9 cellular contexts compared by ENCODE assay signal in the genomic region with DNA sequence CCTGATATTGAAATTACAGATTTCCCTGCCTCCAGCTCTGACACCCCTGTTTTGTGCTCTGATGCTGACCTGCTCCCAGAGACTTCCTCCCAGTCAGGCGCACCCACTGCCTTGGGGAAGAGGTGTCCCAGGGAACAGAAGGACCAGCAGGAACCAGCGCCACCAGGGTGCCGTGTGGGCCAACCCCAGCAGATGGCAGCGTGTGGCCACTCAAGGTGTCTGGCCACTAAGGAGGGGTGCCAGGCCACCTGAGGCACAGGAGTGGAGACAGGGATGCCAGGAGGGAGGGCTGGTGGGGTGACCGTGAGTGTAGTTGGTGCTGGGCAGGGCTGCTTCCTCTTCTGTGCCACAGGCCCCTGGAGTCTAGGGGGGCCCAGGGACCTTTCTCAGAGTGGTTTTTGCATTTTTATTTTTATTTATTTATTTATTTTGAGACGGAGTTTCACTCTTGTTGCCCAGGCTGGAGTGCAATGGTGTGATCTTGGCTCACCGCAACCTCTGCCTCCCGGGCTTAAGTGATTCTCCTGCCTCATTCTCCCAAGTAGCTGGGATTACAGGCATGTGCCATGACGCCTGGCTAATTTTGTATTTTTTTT. TPM values are rescaled to one million over a fixed set of nuclear protein-coding genes. Genes with fewer than 3 reads are reported as not detected.
DNase-seq lines count a peak whose midpoint lies in the region; ATAC-seq and TF ChIP-seq lines count a peak whose summit lies in the region.
"Had no signal": no experiment of that assay in that cellular context is flagged by ENCODE, and none has a peak within 500 bp of the region (broad histone marks: within the 10 kb centered on the region; RNA-seq: fewer than 3 reads in every experiment).

No MANE protein-coding gene starts in this region.

- DNase-seq in GM12864 (ENCODE audit: low read depth) (no peak), SHP77 treated with DMSO at 0.1 percent for 48 hours (lab: John Stamatoyannopoulos, UW) (peak; percentile 74), hepatic stellate cell (ENCODE audit: low spot score) (peak; percentile 62), midbrain (lab: John Stamatoyannopoulos, UW) (no peak), pons (ENCODE audit: low spot score) (no peak)
- peak; percentile 75 for DNase-seq in activated naive CD8-positive, alpha-beta T cell treated with anti-CD3 and anti-CD28 coated beads, Interleukin-2, amount 10 ng/mL, durations not matched to agents 7 days and 5 days
- DNase-seq in stimulated activated CD4-positive, alpha-beta T cell treated with anti-CD3 and anti-CD28 coated beads, Interleukin-1b, Interleukin-23, amount 100 ng/mL, for 4 hours (ENCODE audit: low read depth in 2 of 2), result peak; percentile 25 to 42

- no peaks in the 10 kb centered on the region for H3K9me3 Mint-ChIP-seq in activated naive CD8-positive, alpha-beta T cell treated with anti-CD3 and anti-CD28 coated beads, Interleukin-2, amount 10 ng/mL, durations not matched to agents 7 days and 5 days
- H3K9me3 Mint-ChIP-seq: stimulated activated naive CD8-positive, alpha-beta T cell treated with anti-CD3 and anti-CD28 coated beads, Interleukin-15, Interleukin-2, amounts not matched to agents 100 ng/mL and 50 ng/mL, for 24 hours had no signal

- peak; percentile 60 for ATAC-seq in HG03442 (IDR thresholded peaks at IDR 0.05; ENCODE audit: unreplicated experiment)
- peak; percentile 94 for ATAC-seq in activated naive CD8-positive, alpha-beta T cell treated with anti-CD3 and anti-CD28 coated beads, Interleukin-2, amount 10 ng/mL, durations not matched to agents 7 days and 5 days (ENCODE audit: low read depth)

- peaks cover 2% of the 10 kb centered on the region for H3K4me1 Mint-ChIP-seq in activated naive CD8-positive, alpha-beta T cell treated with anti-CD3 and anti-CD28 coated beads, Interleukin-2, amount 10 ng/mL, durations not matched to agents 7 days and 5 days

- peaks cover 3% of the 10 kb centered on the region for H3K27me3 Mint-ChIP-seq in activated naive CD8-positive, alpha-beta T cell treated with anti-CD3 and anti-CD28 coated beads, Interleukin-2, amount 10 ng/mL, durations not matched to agents 7 days and 5 days
- H3K27me3 Mint-ChIP-seq: stimulated activated naive CD8-positive, alpha-beta T cell treated with anti-CD3 and anti-CD28 coated beads, Interleukin-15, Interleukin-2, amounts not matched to agents 100 ng/mL and 50 ng/mL, for 24 hours had no signal

- H3K4me3 ChIP-seq in GM12864 (ENCODE audit: low read depth, low read length), result no peak overlapping the region

- H3K4me3 Mint-ChIP-seq in activated naive CD8-positive, alpha-beta T cell treated with anti-CD3 and anti-CD28 coated beads, Interleukin-2, amount 10 ng/mL, durations not matched to agents 7 days and 5 days, result no peak overlapping the region
- H3K4me3 Mint-ChIP-seq: stimulated activated naive CD8-positive, alpha-beta T cell treated with anti-CD3 and anti-CD28 coated beads, Interleukin-15, Interleukin-2, amounts not matched to agents 100 ng/mL and 50 ng/mL, for 24 hours had no signal

- no peaks in the 10 kb centered on the region for H3K36me3 Mint-ChIP-seq in activated naive CD8-positive, alpha-beta T cell treated with anti-CD3 and anti-CD28 coated beads, Interleukin-2, amount 10 ng/mL, durations not matched to agents 7 days and 5 days

- no peak overlapping the region for H3K27ac Mint-ChIP-seq in activated naive CD8-positive, alpha-beta T cell treated with anti-CD3 and anti-CD28 coated beads, Interleukin-2, amount 10 ng/mL, durations not matched to agents 7 days and 5 days
- H3K27ac Mint-ChIP-seq: stimulated activated naive CD8-positive, alpha-beta T cell treated with anti-CD3 and anti-CD28 coated beads, Interleukin-15, Interleukin-2, amounts not matched to agents 100 ng/mL and 50 ng/mL, for 24 hours had no signal

- TF ChIP-seq CTCF in GM12864 (IDR thresholded peaks at IDR 0.05; ENCODE audit: low read depth, low read length, missing control alignments), result peak; percentile 78

- POLR2A ChIA-PET in activated naive CD8-positive, alpha-beta T cell treated with anti-CD3 and anti-CD28 coated beads, Interleukin-2, amount 10 ng/mL, durations not matched to agents 7 days and 5 days (lab: Charles Lee), result interaction anchor here (1.2 kb wide), 1 partner anchor 22 kb away, joined by 3 read pairs; no protein-coding TSS in a partner anchor

RNA-seq across cellular contexts. Expression of a gene that starts 56.0 kb away (rescaled TPM):
- not detected for total RNA-seq in activated naive CD8-positive, alpha-beta T cell treated with anti-CD3 and anti-CD28 coated beads, Interleukin-2, amount 10 ng/mL, durations not matched to agents 7 days and 5 days

RNA-seq across cellular contexts. Expression of a gene that starts 59.6 kb away (rescaled TPM):
- 1,000 to 10,000 TPM; 1,404 to 1,416 TPM for total RNA-seq in activated naive CD8-positive, alpha-beta T cell treated with anti-CD3 and anti-CD28 coated beads, Interleukin-2, amount 10 ng/mL, durations not matched to agents 7 days and 5 days

Comparison
In these comparisons a context has a peak if more than half of its experiments do, and no peak if none do; other contexts are left out.
1. DNase-seq: peak in SHP77 treated with DMSO at 0.1 percent for 48 hours (single experiment), activated naive CD8-positive, alpha-beta T cell treated with anti-CD3 and anti-CD28 coated beads, Interleukin-2, amount 10 ng/mL, durations not matched to agents 7 days and 5 days (single experiment), hepatic stellate cell (single experiment) and stimulated activated CD4-positive, alpha-beta T cell treated with anti-CD3 and anti-CD28 coated beads, Interleukin-1b, Interleukin-23, amount 100 ng/mL, for 4 hours (2 of 2); none in GM12864 (single experiment), midbrain (single experiment) and pons (single experiment).